7 cellular contexts compared by ENCODE assay signal in genomic region chr7:139254728-139255127, GRCh38.
"Had no signal": no experiment of that assay in that cellular context is flagged by ENCODE, and none has a peak within 500 bp of the region (broad histone marks: within the 10 kb centered on the region; RNA-seq: fewer than 3 reads in every experiment).

No MANE protein-coding gene starts in this region.

- H3K4me3 ChIP-seq: GM23248, HAP-1 had no signal

- H3K4me1 ChIP-seq: HAP-1 had no signal

- H3K27ac ChIP-seq: GM23248 had no signal

- DNase-seq: GM23248, GOT3, H7, HFFc6, KBM-7 had no signal

- FAIRE-seq: HTR-8/SVneo had no signal

- H3K9me3 ChIP-seq: HAP-1 had no signal
